ENCODE assay signal across 1 cellular context in the genomic region with DNA sequence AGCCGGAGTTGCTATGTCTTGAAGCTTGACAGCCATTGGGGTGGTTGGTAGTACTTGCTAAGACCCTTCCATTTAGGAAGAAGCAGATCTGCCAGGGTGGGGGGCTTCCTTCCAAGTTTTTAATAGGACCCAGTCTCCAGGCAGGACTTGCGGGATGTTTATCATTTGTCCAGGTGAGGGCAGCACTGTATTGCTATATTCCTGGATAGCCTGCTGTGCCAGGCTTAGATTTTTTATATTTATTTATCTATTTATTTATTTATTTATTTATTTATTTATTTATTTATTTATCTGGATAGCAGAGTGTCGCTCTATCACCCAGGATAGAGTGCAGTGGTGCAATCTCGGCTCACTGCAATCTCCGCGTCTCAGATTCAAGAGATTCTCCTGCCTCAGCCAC.
TF ChIP-seq lines count a peak whose summit lies in the region.

No MANE protein-coding gene starts in this region.

TF ChIP-seq in HEK293, 187 proteins besides CTCF, POLR2A, EP300 and RAD21 (continued from another document):
- TF ChIP-seq ZNF23 (tag by site-specific recombination; IDR thresholded peaks at IDR 0.05; ENCODE audit: borderline replicate concordance) (no peak), ZNF121 (tag by site-specific recombination; IDR thresholded peaks at IDR 0.05) (0 out of 2 replicates have a peak, but pooled peaks have one; percentile 19), KLF8 (tag by site-specific recombination; IDR thresholded peaks at IDR 0.05) (no peak), ZNF274 (IDR thresholded peaks at IDR 0.05; ENCODE audit: low read length) (no peak), ZNF274 (tag by site-specific recombination; IDR thresholded peaks at IDR 0.05; ENCODE audit: borderline replicate concordance) (no peak), ZNF423 (tag by site-specific recombination; IDR thresholded peaks at IDR 0.05) (no peak), KLF16 (tag by site-specific recombination; IDR thresholded peaks at IDR 0.05) (no peak), ZNF660 (tag by site-specific recombination; IDR thresholded peaks at IDR 0.05) (no peak), ZNF350 (tag by site-specific recombination; IDR thresholded peaks at IDR 0.05) (no peak)
- TF ChIP-seq, protein P1, sequence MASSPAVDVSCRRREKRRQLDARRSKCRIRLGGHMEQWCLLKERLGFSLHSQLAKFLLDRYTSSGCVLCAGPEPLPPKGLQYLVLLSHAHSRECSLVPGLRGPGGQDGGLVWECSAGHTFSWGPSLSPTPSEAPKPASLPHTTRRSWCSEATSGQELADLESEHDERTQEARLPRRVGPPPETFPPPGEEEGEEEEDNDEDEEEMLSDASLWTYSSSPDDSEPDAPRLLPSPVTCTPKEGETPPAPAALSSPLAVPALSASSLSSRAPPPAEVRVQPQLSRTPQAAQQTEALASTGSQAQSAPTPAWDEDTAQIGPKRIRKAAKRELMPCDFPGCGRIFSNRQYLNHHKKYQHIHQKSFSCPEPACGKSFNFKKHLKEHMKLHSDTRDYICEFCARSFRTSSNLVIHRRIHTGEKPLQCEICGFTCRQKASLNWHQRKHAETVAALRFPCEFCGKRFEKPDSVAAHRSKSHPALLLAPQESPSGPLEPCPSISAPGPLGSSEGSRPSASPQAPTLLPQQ (tag by site-specific recombination; IDR thresholded peaks at IDR 0.05) = no peak
- TF ChIP-seq, protein P2, sequence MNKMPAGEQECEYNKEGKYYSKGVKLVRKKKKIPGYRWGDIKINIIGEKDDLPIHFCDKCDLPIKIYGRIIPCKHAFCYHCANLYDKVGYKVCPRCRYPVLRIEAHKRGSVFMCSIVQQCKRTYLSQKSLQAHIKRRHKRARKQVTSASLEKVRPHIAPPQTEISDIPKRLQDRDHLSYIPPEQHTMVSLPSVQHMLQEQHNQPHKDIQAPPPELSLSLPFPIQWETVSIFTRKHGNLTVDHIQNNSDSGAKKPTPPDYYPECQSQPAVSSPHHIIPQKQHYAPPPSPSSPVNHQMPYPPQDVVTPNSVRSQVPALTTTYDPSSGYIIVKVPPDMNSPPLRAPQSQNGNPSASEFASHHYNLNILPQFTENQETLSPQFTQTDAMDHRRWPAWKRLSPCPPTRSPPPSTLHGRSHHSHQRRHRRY (tag by site-specific recombination; IDR thresholded peaks at IDR 0.05) = no peak
TF ChIP-seq in HEK293: peak in this region for 43.
